28 cellular contexts compared by ENCODE assay signal in the genomic region with DNA sequence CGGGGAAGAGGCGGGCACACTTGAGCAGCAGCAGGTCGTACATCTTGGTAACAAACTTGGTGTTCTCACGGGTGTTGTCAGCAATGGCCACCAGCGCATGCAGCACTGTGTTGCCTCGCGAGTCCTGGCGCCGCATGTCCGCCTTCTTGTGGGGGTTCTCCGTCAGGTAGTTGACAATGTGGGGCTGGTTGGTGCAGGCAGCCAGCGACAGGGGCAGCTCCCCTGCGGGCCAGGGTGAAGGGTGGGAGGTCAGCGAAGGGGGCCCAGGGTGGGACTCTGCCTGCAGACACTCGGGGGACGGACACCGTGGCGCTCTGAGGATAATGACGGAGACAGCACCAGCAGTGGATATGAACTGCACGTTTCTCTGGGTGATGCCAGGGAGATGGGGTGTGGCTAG.
"Had no signal": no experiment of that assay in that cellular context is flagged by ENCODE, and none has a peak within 500 bp of the region (broad histone marks: within the 10 kb centered on the region; RNA-seq: fewer than 3 reads in every experiment).

No MANE protein-coding gene starts in this region.

- H3K9me3 Mint-ChIP-seq: stimulated activated effector memory CD8-positive, alpha-beta T cell treated with anti-CD3 and anti-CD28 coated beads, Interleukin-12 subunit alpha, Interleukin-12 subunit beta, amount 100 ng/mL, for 72 hours; stimulated activated memory B cell treated with anti-CD40 and anti-IgM and Interleukin-4, amounts not matched to agents 10 μg/mL and 1 μg/mL and 100 μg/mL, for 72 hours; stimulated activated naive B cell treated with anti-CD40 and anti-IgM and Interleukin-4, amounts not matched to agents 10 μg/mL and 1 μg/mL and 100 μg/mL, for 72 hours; stimulated activated naive CD8-positive, alpha-beta T cell treated with anti-CD3 and anti-CD28 coated beads, Interleukin-15, amount 100 ng/mL, for 72 hours; stimulated activated naive CD8-positive, alpha-beta T cell treated with anti-CD3 and anti-CD28 coated beads, Interleukin-15, Interleukin-2, amounts not matched to agents 100 ng/mL and 50 ng/mL, for 24 hours; type B pancreatic cell had no signal

- H3K4me1 Mint-ChIP-seq: stimulated activated effector memory CD8-positive, alpha-beta T cell treated with anti-CD3 and anti-CD28 coated beads, Interleukin-12 subunit alpha, Interleukin-12 subunit beta, amount 100 ng/mL, for 72 hours; stimulated activated naive B cell treated with anti-CD40 and anti-IgM and Interleukin-4, amounts not matched to agents 10 μg/mL and 1 μg/mL and 100 μg/mL, for 72 hours; stimulated activated naive CD8-positive, alpha-beta T cell treated with anti-CD3 and anti-CD28 coated beads, Interleukin-15, amount 100 ng/mL, for 72 hours had no signal

- H3K27me3 Mint-ChIP-seq: type B pancreatic cell had no signal

- H3K4me1 ChIP-seq: stomach, suprapubic skin, testis, thyroid gland, tibial artery, tibial nerve, transverse colon, upper lobe of left lung, upper lobe of right lung, uterus, vagina had no signal

- H3K27me3 ChIP-seq: suprapubic skin, testis, thyroid gland, tibial nerve, transverse colon, upper lobe of left lung, upper lobe of right lung, uterus, vagina had no signal

- H3K9me3 ChIP-seq: stomach, suprapubic skin, testis, thoracic aorta, thyroid gland, tibial artery, tibial nerve, transverse colon, upper lobe of left lung, upper lobe of right lung, uterus, vagina had no signal

- H3K36me3 ChIP-seq: stomach, thoracic aorta, thyroid gland, tibial nerve, transverse colon, upper lobe of left lung, upper lobe of right lung, uterus, vagina had no signal

- ATAC-seq: stimulated activated effector memory CD8-positive, alpha-beta T cell treated with anti-CD3 and anti-CD28 coated beads, Interleukin-12 subunit alpha, Interleukin-12 subunit beta, amount 100 ng/mL, for 72 hours; stimulated activated memory B cell treated with anti-CD40 and anti-IgM and Interleukin-4, amounts not matched to agents 10 μg/mL and 1 μg/mL and 100 μg/mL, for 72 hours; stimulated activated naive B cell treated with anti-CD40 and anti-IgM and Interleukin-4, amounts not matched to agents 10 μg/mL and 1 μg/mL and 100 μg/mL, for 72 hours; stimulated activated naive CD8-positive, alpha-beta T cell treated with anti-CD3 and anti-CD28 coated beads, Interleukin-15, amount 100 ng/mL, for 72 hours; stimulated activated naive CD8-positive, alpha-beta T cell treated with anti-CD3 and anti-CD28 coated beads, Interleukin-15, Interleukin-2, amounts not matched to agents 100 U/mL and 50 U/mL, for 24 hours; upper lobe of right lung had no signal

- H3K4me3 Mint-ChIP-seq: stimulated activated effector memory CD8-positive, alpha-beta T cell treated with anti-CD3 and anti-CD28 coated beads, Interleukin-12 subunit alpha, Interleukin-12 subunit beta, amount 100 ng/mL, for 72 hours; stimulated activated memory B cell treated with anti-CD40 and anti-IgM and Interleukin-4, amounts not matched to agents 10 μg/mL and 1 μg/mL and 100 μg/mL, for 72 hours; stimulated activated naive B cell treated with anti-CD40 and anti-IgM and Interleukin-4, amounts not matched to agents 10 μg/mL and 1 μg/mL and 100 μg/mL, for 72 hours; stimulated activated naive CD8-positive, alpha-beta T cell treated with anti-CD3 and anti-CD28 coated beads, Interleukin-15, amount 100 ng/mL, for 72 hours; stimulated activated naive CD8-positive, alpha-beta T cell treated with anti-CD3 and anti-CD28 coated beads, Interleukin-15, Interleukin-2, amounts not matched to agents 100 ng/mL and 50 ng/mL, for 24 hours; type B pancreatic cell had no signal

- H3K27ac ChIP-seq: stomach, suprapubic skin, testis, thoracic aorta, thyroid gland, tibial artery, tibial nerve, transverse colon, upper lobe of left lung, upper lobe of right lung, uterus, vagina had no signal

- DNase-seq: stimulated activated CD4-positive, alpha-beta T cell treated with anti-CD3 and anti-CD28 coated beads, Interleukin-2, amount 100 ng/mL, for 48 hours; stimulated activated CD4-positive, alpha-beta T cell treated with anti-CD3 and anti-CD28 coated beads, Interleukin-4, amount 100 ng/mL, for 1 hour; stimulated activated CD4-positive, alpha-beta T cell treated with anti-CD3 and anti-CD28 coated beads, Interleukin-4, amount 100 ng/mL, for 24 hours; stimulated activated CD4-positive, alpha-beta T cell treated with anti-CD3 and anti-CD28 coated beads, Interleukin-4, amount 100 ng/mL, for 4 hours; stimulated activated CD8-positive, alpha-beta memory T cell treated with anti-CD3 and anti-CD28 coated beads, Interleukin-4, amount 100 ng/mL, for 48 hours; stimulated activated naive B cell treated with anti-CD40 and anti-IgM and Interleukin-4, amounts not matched to agents 10 μg/mL and 1 μg/mL and 100 μg/mL, for 72 hours; stimulated activated naive CD4-positive, alpha-beta T cell; stimulated activated naive CD4-positive, alpha-beta T cell treated with Interleukin-2 at 50 U/mL for 16 hours; stimulated activated naive CD8-positive, alpha-beta T cell treated with anti-CD3 and anti-CD28 coated beads, Interleukin-15, amount 100 ng/mL, for 72 hours; stimulated activated naive CD8-positive, alpha-beta T cell treated with anti-CD3 and anti-CD28 coated beads, Interleukin-15, Interleukin-2, amounts not matched to agents 100 U/mL and 50 U/mL, for 24 hours; stomach; testis; thyroid gland; tibial artery; transverse colon; trophoblast cell; upper lobe of right lung; uterus had no signal

- H3K36me3 Mint-ChIP-seq: stimulated activated effector memory CD8-positive, alpha-beta T cell treated with anti-CD3 and anti-CD28 coated beads, Interleukin-12 subunit alpha, Interleukin-12 subunit beta, amount 100 ng/mL, for 72 hours; stimulated activated memory B cell treated with anti-CD40 and anti-IgM and Interleukin-4, amounts not matched to agents 10 μg/mL and 1 μg/mL and 100 μg/mL, for 72 hours; stimulated activated naive B cell treated with anti-CD40 and anti-IgM and Interleukin-4, amounts not matched to agents 10 μg/mL and 1 μg/mL and 100 μg/mL, for 72 hours; type B pancreatic cell had no signal

- FAIRE-seq: urothelium cell line had no signal

- H3K27ac Mint-ChIP-seq: stimulated activated effector memory CD8-positive, alpha-beta T cell treated with anti-CD3 and anti-CD28 coated beads, Interleukin-12 subunit alpha, Interleukin-12 subunit beta, amount 100 ng/mL, for 72 hours; stimulated activated memory B cell treated with anti-CD40 and anti-IgM and Interleukin-4, amounts not matched to agents 10 μg/mL and 1 μg/mL and 100 μg/mL, for 72 hours; stimulated activated naive B cell treated with anti-CD40 and anti-IgM and Interleukin-4, amounts not matched to agents 10 μg/mL and 1 μg/mL and 100 μg/mL, for 72 hours; stimulated activated naive CD8-positive, alpha-beta T cell treated with anti-CD3 and anti-CD28 coated beads, Interleukin-15, Interleukin-2, amounts not matched to agents 100 ng/mL and 50 ng/mL, for 24 hours; type B pancreatic cell had no signal

- H3K4me3 ChIP-seq: stomach, suprapubic skin, testis, thoracic aorta, thyroid gland, tibial artery, tibial nerve, transverse colon, upper lobe of left lung, upper lobe of right lung, uterus, vagina had no signal
